10 cellular contexts compared by ENCODE assay signal in the genomic region with DNA sequence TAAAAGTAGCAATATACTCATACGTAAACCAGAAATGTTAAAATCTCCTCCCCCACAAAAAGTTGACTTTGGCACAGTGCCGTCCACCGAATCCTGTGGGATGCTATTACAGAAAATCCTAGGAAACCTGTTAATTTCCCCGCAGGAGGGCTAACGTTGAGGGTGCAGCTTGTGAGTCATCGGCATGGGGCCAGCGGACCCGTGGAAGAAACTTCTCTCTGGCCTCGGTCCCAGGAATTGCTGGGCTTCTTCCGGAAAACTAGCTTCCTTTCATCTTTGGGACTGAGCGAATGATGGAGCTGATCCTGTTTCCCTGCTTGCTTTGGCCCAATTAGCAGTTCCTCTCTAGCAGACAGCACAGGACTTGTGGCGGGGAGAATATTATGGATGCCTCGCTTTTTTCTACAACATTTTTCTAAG. TPM values are rescaled to one million over a fixed set of nuclear protein-coding genes. Genes with fewer than 3 reads are reported as not detected.
DNase-seq lines count a peak whose midpoint lies in the region; ATAC-seq and TF ChIP-seq lines count a peak whose summit lies in the region.
"Had no signal": no experiment of that assay in that cellular context is flagged by ENCODE, and none has a peak within 500 bp of the region (broad histone marks: within the 10 kb centered on the region; RNA-seq: fewer than 3 reads in every experiment).

No MANE protein-coding gene starts in this region.

- no peaks in the 10 kb centered on the region for H3K36me3 Mint-ChIP-seq in stimulated activated memory B cell treated with anti-CD40 and anti-IgM and Interleukin-4, amounts not matched to agents 10 μg/mL and 1 μg/mL and 100 μg/mL, for 72 hours

- H3K4me2 ChIP-seq in mesendoderm (ENCODE audit: low read length), result no peak overlapping the region

- no peak overlapping the region for H3K4me3 ChIP-seq in body of pancreas
- no peak overlapping the region for H3K4me3 ChIP-seq in left lung
- no peak overlapping the region for H3K4me3 ChIP-seq in upper lobe of left lung
- no peak overlapping the region for H3K4me3 ChIP-seq in mesendoderm (ENCODE audit: low read length)

- no peaks in the 10 kb centered on the region for H3K9me3 ChIP-seq in body of pancreas
- peaks cover 0 to 3% of the 10 kb centered on the region in 2 donors for H3K9me3 ChIP-seq in left lung
- H3K9me3 ChIP-seq in upper lobe of left lung, result peaks cover 0 to 3% (median 0%) of the 10 kb centered on the region in 4 donors

- no peak overlapping the region for H4K5ac ChIP-seq in mesendoderm (ENCODE audit: low read length)

- no peak overlapping the region for H2BK5ac ChIP-seq in mesendoderm (ENCODE audit: low read length)

- H2BK15ac ChIP-seq in mesendoderm (replicated peaks; ENCODE audit: low read depth), result no peak overlapping the region

- H3K4me1 ChIP-seq in body of pancreas (peaks cover 15% of the 10 kb centered on the region), left lung (peaks cover 28 to 33% of the 10 kb centered on the region in 2 donors), upper lobe of left lung (peaks cover 22 to 45% (median 34%) of the 10 kb centered on the region in 4 donors), mesendoderm (ENCODE audit: control insufficient read depth, low read depth, low read length) (peaks cover 13% of the 10 kb centered on the region)

- no peak overlapping the region for H2AK5ac ChIP-seq in mesendoderm (ENCODE audit: low read length)

- DNase-seq in HT1080 (ENCODE audit: low read depth) (peak; percentile 90), body of pancreas (peak in 3 of 4 donors; percentile 47 to 61 (median 57)), left lung (peak in 1 of 2 donors; percentile 66), upper lobe of left lung (peak in 1 of 2 donors; percentile 47), mesendoderm (no peak), G401 (ENCODE audit: low spot score) (no peak)
- DNase-seq: activated naive CD8-positive, alpha-beta T cell treated with anti-CD3 and anti-CD28 coated beads, Interleukin-2, amount 10 ng/mL, durations not matched to agents 7 days and 5 days; T-helper 1 cell had no signal

- H3K36me3 ChIP-seq in body of pancreas (replicated peaks in 1 of 2; ENCODE audit: insufficient read depth in 1 of 2, low read depth in 2 of 2) (no peaks in the 10 kb centered on the region), left lung (no peaks in the 10 kb centered on the region), upper lobe of left lung (no peaks in the 10 kb centered on the region), mesendoderm (ENCODE audit: control insufficient read depth, insufficient read depth, low read length) (no peaks in the 10 kb centered on the region)

- no peak overlapping the region for H3K4ac ChIP-seq in mesendoderm (ENCODE audit: low read depth, low read length)

- TF ChIP-seq CTCF in body of pancreas (IDR thresholded peaks at IDR 0.05) (no peak), left lung (IDR thresholded peaks at IDR 0.05) (no peak), upper lobe of left lung (IDR thresholded peaks at IDR 0.05) (no peak)

- H3K9ac ChIP-seq in mesendoderm (ENCODE audit: low read length), result no peak overlapping the region

- in situ Hi-C loops in G401 (cut with HindIII; ENCODE audit: low sequenced_read_pairs), result no loop called here

- H3K23ac ChIP-seq in mesendoderm (ENCODE audit: low read length), result no peak overlapping the region

- 71 to 84% methylated on average over 12 to 13 of the region's 13 CpGs for WGBS in body of pancreas, 2 donors
- WGBS in upper lobe of left lung, 2 donors, result 47 to 51% methylated on average over 13 of the region's 13 CpGs
- no CpG with 5 or more reads among the region's 13 CpGs for WGBS in mesendoderm (ENCODE audit: extremely low coverage, insufficient coverage, low lambda C conversion rate)

- no peak overlapping the region for H3K18ac ChIP-seq in mesendoderm (ENCODE audit: low read length)

- H3K9me3 Mint-ChIP-seq in stimulated activated memory B cell treated with anti-CD40 and anti-IgM and Interleukin-4, amounts not matched to agents 10 μg/mL and 1 μg/mL and 100 μg/mL, for 72 hours, result peaks cover 9% of the 10 kb centered on the region

- peaks cover 16% of the 10 kb centered on the region for H3K4me1 Mint-ChIP-seq in stimulated activated memory B cell treated with anti-CD40 and anti-IgM and Interleukin-4, amounts not matched to agents 10 μg/mL and 1 μg/mL and 100 μg/mL, for 72 hours

- TF ChIP-seq POLR2A in body of pancreas (IDR thresholded peaks at IDR 0.05) (no peak), upper lobe of left lung (IDR thresholded peaks at IDR 0.05) (no peak)

- peaks cover 64% of the 10 kb centered on the region for H3K27me3 Mint-ChIP-seq in stimulated activated memory B cell treated with anti-CD40 and anti-IgM and Interleukin-4, amounts not matched to agents 10 μg/mL and 1 μg/mL and 100 μg/mL, for 72 hours

- H3K27ac Mint-ChIP-seq in stimulated activated memory B cell treated with anti-CD40 and anti-IgM and Interleukin-4, amounts not matched to agents 10 μg/mL and 1 μg/mL and 100 μg/mL, for 72 hours, result no peak overlapping the region
- H3K27ac Mint-ChIP-seq: activated naive CD8-positive, alpha-beta T cell treated with anti-CD3 and anti-CD28 coated beads, Interleukin-2, amount 10 ng/mL, durations not matched to agents 7 days and 5 days had no signal

- H3K27ac ChIP-seq in body of pancreas (peak overlapping the region in 1 of 4 donors; percentile 31), left lung (peak overlapping the region in 1 of 2 donors; percentile 30), upper lobe of left lung (peak overlapping the region in 3 of 4 donors; percentile 20 to 64 (median 58)), mesendoderm (ENCODE audit: low read depth, low read length) (no peak overlapping the region)

- no peaks in the 10 kb centered on the region for H3K79me1 ChIP-seq in mesendoderm (ENCODE audit: low read length)

- no peak for TF ChIP-seq EP300 in upper lobe of left lung (IDR thresholded peaks at IDR 0.05)

- no peak overlapping the region for H4K8ac ChIP-seq in mesendoderm (ENCODE audit: low read depth, low read length)

- H3K79me2 ChIP-seq in mesendoderm (ENCODE audit: control insufficient read depth, insufficient read depth, low read length), result no peaks in the 10 kb centered on the region

- H3K4me3 Mint-ChIP-seq in stimulated activated memory B cell treated with anti-CD40 and anti-IgM and Interleukin-4, amounts not matched to agents 10 μg/mL and 1 μg/mL and 100 μg/mL, for 72 hours, result no peak overlapping the region
- H3K4me3 Mint-ChIP-seq: activated naive CD8-positive, alpha-beta T cell treated with anti-CD3 and anti-CD28 coated beads, Interleukin-2, amount 10 ng/mL, durations not matched to agents 7 days and 5 days had no signal

- ATAC-seq in body of pancreas, result peak; percentile 30
- peak; percentile 3 for ATAC-seq in left lung
- peak in 1 of 2 donors; percentile 75 for ATAC-seq in upper lobe of left lung (ENCODE audit: low FRiP score in 2 of 2)
- no peak for ATAC-seq in HG02870 (IDR thresholded peaks at IDR 0.05; ENCODE audit: unreplicated experiment)
- ATAC-seq in stimulated activated memory B cell treated with anti-CD40 and anti-IgM and Interleukin-4, amounts not matched to agents 10 μg/mL and 1 μg/mL and 100 μg/mL, for 72 hours, result no peak

- H3K27me3 ChIP-seq in body of pancreas, result no peaks in the 10 kb centered on the region
- H3K27me3 ChIP-seq in left lung, result peaks cover 0 to 11% of the 10 kb centered on the region in 2 donors
- no peaks in the 10 kb centered on the region for H3K27me3 ChIP-seq in upper lobe of left lung
- H3K27me3 ChIP-seq in mesendoderm (ENCODE audit: insufficient read depth, low read length, poor library complexity), result no peaks in the 10 kb centered on the region

- H2BK120ac ChIP-seq in mesendoderm (ENCODE audit: low read depth, low read length), result no peak overlapping the region

- H3K56ac ChIP-seq in mesendoderm (ENCODE audit: low read length), result no peak overlapping the region

- intact Hi-C loops in body of pancreas (cut with DNase I), result no loop called here
- intact Hi-C loops in left lung (cut with DNase I), result no loop called here

RNA-seq across cellular contexts. Expression of a gene that starts 13.4 kb away (rescaled TPM):
- not detected in 2 replicates for total RNA-seq in HT1080 (2014; rRNA removed; shearing (Covaris generic))
- 0.03 TPM in 1 of 2 replicates, not detected in the other for polyA plus RNA-seq in HT1080 (2015; cell fraction: cytosol; rRNA removed)
- polyA plus RNA-seq in HT1080 (2015; cell fraction: nucleus; rRNA removed), result not detected in 2 replicates
- total RNA-seq in body of pancreas (not detected), left lung (not detected), upper lobe of left lung (under 1 TPM in 2 of 6 donors, not detected in 4; 0.43 to 0.61 TPM)
- polyA plus RNA-seq in mesendoderm (2013, experiment 1 of 2), result 0.32 TPM
- polyA plus RNA-seq in mesendoderm (2013, experiment 2 of 2), result 0.29 TPM
- total RNA-seq in G401 (2014; rRNA removed; shearing (Covaris generic)), result not detected in 2 replicates

RNA-seq across cellular contexts. Expression of a gene that starts 16.7 kb away (rescaled TPM):
- not detected in 2 replicates for total RNA-seq in HT1080 (2014; rRNA removed; shearing (Covaris generic))
- polyA plus RNA-seq in HT1080 (2015; cell fraction: cytosol; rRNA removed), result 0.13 TPM in 1 of 2 replicates, not detected in the other
- polyA plus RNA-seq in HT1080 (2015; cell fraction: nucleus; rRNA removed), result 0.14 TPM in 1 of 2 replicates, not detected in the other
- total RNA-seq in body of pancreas (10 to 100 TPM in 1 of 2 donors, 1 to 10 TPM in 1; 3.9 to 11.2 TPM), left lung (1 to 10 TPM in 1 of 2 donors, under 1 TPM in 1; 0.85 to 1.1 TPM), upper lobe of left lung (10 to 100 TPM in 1 of 6 donors, 1 to 10 TPM in 5; 1.1 to 17.4 (median 3.9) TPM)
- 1.5 TPM for polyA plus RNA-seq in mesendoderm (2013, experiment 1 of 2)
- polyA plus RNA-seq in mesendoderm (2013, experiment 2 of 2), result 1.4 TPM
- total RNA-seq in G401 (2014; rRNA removed; shearing (Covaris generic)), result 10.2 and 13.7 TPM in 2 replicates

Comparison
In these comparisons a context has a peak if more than half of its experiments do, and no peak if none do; other contexts are left out.
1. DNase-seq: peak in HT1080 (single experiment) and body of pancreas (3 of 4); none in mesendoderm (single experiment) and G401 (single experiment).
2. ATAC-seq: peak in body of pancreas (single experiment) and left lung (single experiment); none in HG02870 (single experiment) and stimulated activated memory B cell treated with anti-CD40 and anti-IgM and Interleukin-4, amounts not matched to agents 10 μg/mL and 1 μg/mL and 100 μg/mL, for 72 hours (single experiment).